8 cellular contexts compared by ENCODE assay signal in the genomic region with DNA sequence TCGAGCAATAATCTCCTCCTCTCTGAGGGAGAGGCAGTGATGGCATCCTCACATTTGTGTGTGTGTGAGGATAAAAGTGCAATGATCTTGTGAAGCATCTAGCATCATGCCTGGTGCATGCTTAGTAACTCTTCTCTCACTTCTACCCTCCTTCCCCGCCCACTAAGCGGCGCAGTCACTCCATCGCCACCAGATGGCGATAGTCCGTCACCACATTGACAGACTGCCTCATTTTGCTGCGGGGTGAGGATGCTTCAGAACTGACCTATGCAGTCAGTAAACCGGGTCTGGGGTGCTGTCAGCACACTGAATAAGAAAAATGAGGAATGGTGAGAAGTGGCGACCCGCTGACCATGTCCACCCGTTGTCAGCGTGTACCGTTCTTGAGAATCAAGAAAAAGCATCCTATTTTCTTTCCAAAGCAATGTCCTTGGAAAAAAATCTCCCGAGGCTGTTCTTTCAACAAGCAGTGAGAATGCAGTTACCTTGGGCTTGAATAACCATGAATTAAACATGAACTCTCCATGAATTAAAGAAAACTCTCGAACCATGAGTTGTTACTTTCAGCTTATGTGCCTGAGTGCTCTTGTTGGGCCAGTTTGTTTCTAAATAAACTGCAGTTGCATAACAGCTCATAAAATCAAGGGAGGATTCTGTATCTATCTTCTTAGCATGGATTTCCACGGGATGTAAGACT. TPM values are rescaled to one million over a fixed set of nuclear protein-coding genes. Genes with fewer than 3 reads are reported as not detected.
DNase-seq lines count a peak whose midpoint lies in the region; ATAC-seq and TF ChIP-seq lines count a peak whose summit lies in the region.

No MANE protein-coding gene starts in this region.

- no peak overlapping the region for H3K27ac ChIP-seq in PC-3 (ENCODE audit: low read length)
- no peak overlapping the region for H3K27ac ChIP-seq in esophagus squamous epithelium

- no peak overlapping the region for H3K9ac ChIP-seq in PC-3 (ENCODE audit: low read length)

- no peak for TF ChIP-seq POLR2A in esophagus squamous epithelium (IDR thresholded peaks at IDR 0.05)

- H2AFZ ChIP-seq in PC-3 (ENCODE audit: low read length), result peak overlapping the region; percentile 21; the same call in 1 of the 2 replicates

- CTCF ChIA-PET in PC-3 (lab: Charles Lee), result interaction anchor here (0.7 kb wide), 1 partner anchor 533 kb away, joined by 10 read pairs; no protein-coding TSS in a partner anchor

- peaks cover 3% of the 10 kb centered on the region for H3K4me1 Mint-ChIP-seq in activated T-cell treated with anti-CD3 and anti-CD28 coated beads, Interleukin-2, amount 50 U/mL, for 4 hours (ENCODE audit: low read depth)
- H3K4me1 Mint-ChIP-seq in nephron, result peaks cover 23% of the 10 kb centered on the region

- H3K36me3 Mint-ChIP-seq in activated T-cell treated with anti-CD3 and anti-CD28 coated beads, Interleukin-2, amount 50 U/mL, for 4 hours (ENCODE audit: insufficient read depth), result no peaks in the 10 kb centered on the region
- peaks cover 4% of the 10 kb centered on the region for H3K36me3 Mint-ChIP-seq in nephron (ENCODE audit: low read depth)

- no peaks in the 10 kb centered on the region for H3K9me3 Mint-ChIP-seq in activated T-cell treated with anti-CD3 and anti-CD28 coated beads, Interleukin-2, amount 50 U/mL, for 4 hours
- H3K9me3 Mint-ChIP-seq in nephron, result no peaks in the 10 kb centered on the region

- intact Hi-C loops in PC-3 (cut with micrococcal nuclease) (loop anchor here (1.0 to 10.0 kb wide), 2 partner anchors 19 to 533 kb away; no protein-coding TSS in a partner anchor), esophagus squamous epithelium (cut with DNase I) (no loop called here)

- H3K27me3 ChIP-seq in PC-3 (ENCODE audit: low read length), result peaks cover 25% of the 10 kb centered on the region
- peaks cover 0 to 20% (median 0%) of the 10 kb centered on the region in 4 donors for H3K27me3 ChIP-seq in esophagus squamous epithelium

- DNase-seq in DMS153 treated with DMSO at 0.1 percent for 48 hours (lab: John Stamatoyannopoulos, UW; ENCODE audit: unreplicated experiment) (peak; percentile 48), HuH-7.5 (ENCODE audit: low spot score) (peak; percentile 82), PC-3 (peak; percentile 86), esophagus squamous epithelium (lab: John Stamatoyannopoulos, UW) (no peak)
- peak; percentile 68 for DNase-seq in activated T-cell treated with anti-CD3 and anti-CD28 coated beads, Interleukin-2, amount 50 U/mL, for 4 hours
- DNase-seq in stimulated activated naive CD4-positive, alpha-beta T cell (lab: John Stamatoyannopoulos, UW), result peak; percentile 46 to 68 (median 52)

- WGBS in esophagus squamous epithelium, 2 donors, result 7 to 10% methylated on average over 10 to 16 of the region's 17 CpGs

- H3K79me2 ChIP-seq in PC-3 (ENCODE audit: low read length), result no peaks in the 10 kb centered on the region

- no TSS peak for BruUV-seq in PC-3 (replicated peaks; lab: Mats Ljungman, UMichigan)

- no peak overlapping the region for H3K4me3 Mint-ChIP-seq in activated T-cell treated with anti-CD3 and anti-CD28 coated beads, Interleukin-2, amount 50 U/mL, for 4 hours
- H3K4me3 Mint-ChIP-seq in nephron, result no peak overlapping the region

- no peak overlapping the region for H3K4me3 ChIP-seq in PC-3 (ENCODE audit: low read length)
- H3K4me3 ChIP-seq in esophagus squamous epithelium, result no peak overlapping the region

- no peaks in the 10 kb centered on the region; the same call in 1 of the 2 replicates for H3K4me1 ChIP-seq in PC-3 (ENCODE audit: insufficient read depth, low read length)
- H3K4me1 ChIP-seq in esophagus squamous epithelium, result no peaks in the 10 kb centered on the region

- H3K9me3 ChIP-seq in PC-3 (ENCODE audit: low read length) (no peaks in the 10 kb centered on the region), esophagus squamous epithelium (no peaks in the 10 kb centered on the region)

- H3K9me2 ChIP-seq in PC-3 (replicated peaks; ENCODE audit: low read length), result no peaks in the 10 kb centered on the region

- peaks cover 3% of the 10 kb centered on the region for H3K27me3 Mint-ChIP-seq in activated T-cell treated with anti-CD3 and anti-CD28 coated beads, Interleukin-2, amount 50 U/mL, for 4 hours (ENCODE audit: low read depth)
- peaks cover 25% of the 10 kb centered on the region for H3K27me3 Mint-ChIP-seq in nephron (ENCODE audit: low read depth)

- peak overlapping the region in 1 of 3 experiments; percentile 78 for H3K27ac Mint-ChIP-seq in nephron

- no peaks in the 10 kb centered on the region for H3F3A ChIP-seq in PC-3 (ENCODE audit: low read length, unreplicated experiment)

- H4K20me1 ChIP-seq in PC-3 (ENCODE audit: low read length), result no peaks in the 10 kb centered on the region

- peak overlapping the region; percentile 35 for H3K4me2 ChIP-seq in PC-3 (ENCODE audit: low read length)

- POLR2A ChIA-PET in PC-3 (lab: Charles Lee; ENCODE audit: unreplicated experiment), result no interaction called here

- peak; percentile 94 for TF ChIP-seq CTCF in PC-3 (conservative IDR thresholded peaks at IDR 0.05; ENCODE audit: low read depth, low read length)
- TF ChIP-seq CTCF in esophagus squamous epithelium (IDR thresholded peaks at IDR 0.05), result peak; percentile 63 to 91 (median 79)
- peak; percentile 92 to 94 (median 93) for TF ChIP-seq CTCF in nephron (IDR thresholded peaks at IDR 0.05; ENCODE audit: unreplicated experiment in 3 of 3)

- ATAC-seq in GM21526 (IDR thresholded peaks at IDR 0.05; ENCODE audit: low FRiP score, unreplicated experiment) (peak; percentile 91), PC-3 (peak; percentile 98)
- peak; percentile 94 to 95 for ATAC-seq in activated T-cell treated with anti-CD3 and anti-CD28 coated beads, Interleukin-2, amount 50 U/mL, for 4 hours

- no peaks in the 10 kb centered on the region for H3K36me3 ChIP-seq in PC-3 (ENCODE audit: low read depth, low read length)
- H3K36me3 ChIP-seq in esophagus squamous epithelium, result no peaks in the 10 kb centered on the region

RNA-seq across cellular contexts. Expression of a gene that starts 37.3 kb away (rescaled TPM):
- 21.6 and 23.7 TPM in 2 replicates for total RNA-seq in PC-3 (2014; rRNA removed)
- total RNA-seq in activated T-cell treated with anti-CD3 and anti-CD28 coated beads, Interleukin-2, amount 50 U/mL, for 4 hours, result 10 to 100 TPM; 13.6 to 19.3 (median 16.4) TPM
- total RNA-seq in esophagus squamous epithelium, result 10 to 100 TPM in 1 of 4 donors, 1 to 10 TPM in 3; 4.0 to 14.4 (median 6.1) TPM
